In genomic region chr19:54017266-54017665, GRCh38 we compare ENCODE assay signal across 15 cellular contexts. TPM values are rescaled to one million over a fixed set of nuclear protein-coding genes. Genes with fewer than 3 reads are reported as not detected.
A peak's percentile ranks its signal among the peaks of the same experiment; 100 is the strongest.
DNase-seq lines count a peak whose midpoint lies in the region; ATAC-seq and TF ChIP-seq lines count a peak whose summit lies in the region.
"Had no signal": no experiment of that assay in that cellular context is flagged by ENCODE, and none has a peak within 500 bp of the region (broad histone marks: within the 10 kb centered on the region; RNA-seq: fewer than 3 reads in every experiment).

No MANE protein-coding gene starts in this region.

- H3K27me3 Mint-ChIP-seq in Calu3 (ENCODE audit: unreplicated experiment): no peaks in the 10 kb centered on the region
- H3K27me3 Mint-ChIP-seq in activated T-cell treated with anti-CD3 and anti-CD28 coated beads, Interleukin-2, amount 50 U/mL, for 72 hours (ENCODE audit: low read depth): peaks cover 28% of the 10 kb centered on the region

- peaks cover 66% of the 10 kb centered on the region for H3K36me3 Mint-ChIP-seq in Calu3 (ENCODE audit: insufficient read depth, unreplicated experiment)
- no peaks in the 10 kb centered on the region for H3K36me3 Mint-ChIP-seq in activated T-cell treated with anti-CD3 and anti-CD28 coated beads, Interleukin-2, amount 50 U/mL, for 72 hours (ENCODE audit: insufficient read depth in 2 of 2)

- peaks cover 6% of the 10 kb centered on the region for H3K9me3 Mint-ChIP-seq in Calu3 (ENCODE audit: low read depth, unreplicated experiment)
- no peaks in the 10 kb centered on the region for H3K9me3 Mint-ChIP-seq in activated T-cell treated with anti-CD3 and anti-CD28 coated beads, Interleukin-2, amount 50 U/mL, for 72 hours
- H3K9me3 Mint-ChIP-seq: activated CD4-positive, alpha-beta memory T cell treated with anti-CD3 and anti-CD28 coated beads, Interleukin-2, amount 10 ng/mL, durations not matched to agents 7 days and 5 days; neural crest cell had no signal

- no peak for TF ChIP-seq CTCF in Calu3 (IDR thresholded peaks at IDR 0.05; ENCODE audit: unreplicated experiment)

- intact Hi-C loops in Calu3 (cut with micrococcal nuclease; ENCODE audit: unreplicated experiment): no loop called here

- ATAC-seq in GM19397 (IDR thresholded peaks at IDR 0.05; ENCODE audit: unreplicated experiment) (no peak), GM21619 (IDR thresholded peaks at IDR 0.05; ENCODE audit: unreplicated experiment) (no peak)
- no peak for ATAC-seq in activated T-cell treated with anti-CD3 and anti-CD28 coated beads, Interleukin-2, amount 50 U/mL, for 72 hours (replicated peaks in 1 of 2)

- H3K27ac Mint-ChIP-seq in Calu3 (ENCODE audit: unreplicated experiment): peak overlapping the region; percentile 96
- no peak overlapping the region for H3K27ac Mint-ChIP-seq in activated T-cell treated with anti-CD3 and anti-CD28 coated beads, Interleukin-2, amount 50 U/mL, for 72 hours
- H3K27ac Mint-ChIP-seq: activated CD4-positive, alpha-beta memory T cell treated with anti-CD3 and anti-CD28 coated beads, Interleukin-2, amount 10 ng/mL, durations not matched to agents 7 days and 5 days; CD4-positive, CD25-positive, alpha-beta regulatory T cell had no signal

- BruUV-seq in Calu3 (replicated peaks; lab: Mats Ljungman, UMichigan): no TSS peak

- CTCF ChIA-PET in Calu3 (lab: Charles Lee): interaction anchor here (0.6 to 0.7 kb wide), 2 partner anchors 11 to 151 kb away, joined by 3 to 5 read pairs; no protein-coding TSS in a partner anchor

- DNase-seq in Calu3 (no peak), HT-29 (ENCODE audit: low spot score) (peak; percentile 55), RPMI8226 (peak; percentile 69), hepatic stellate cell (ENCODE audit: low spot score) (peak; percentile 76), medulla oblongata (ENCODE audit: extremely low spot score) (no peak)
- DNase-seq in activated T-cell treated with anti-CD3 and anti-CD28 coated beads, Interleukin-2, amount 50 U/mL, for 72 hours: no peak
- DNase-seq: activated CD4-positive, alpha-beta memory T cell treated with anti-CD3 and anti-CD28 coated beads, Interleukin-2, amount 10 ng/mL, durations not matched to agents 7 days and 5 days; CD4-positive, CD25-positive, alpha-beta regulatory T cell; left ventricle myocardium inferior; NCI-H1048; NCI-H510A; SHP77 had no signal

- H3K4me3 Mint-ChIP-seq in Calu3 (ENCODE audit: low read depth, unreplicated experiment): no peak overlapping the region
- H3K4me3 Mint-ChIP-seq in activated T-cell treated with anti-CD3 and anti-CD28 coated beads, Interleukin-2, amount 50 U/mL, for 72 hours: no peak overlapping the region
- H3K4me3 Mint-ChIP-seq: activated CD4-positive, alpha-beta memory T cell treated with anti-CD3 and anti-CD28 coated beads, Interleukin-2, amount 10 ng/mL, durations not matched to agents 7 days and 5 days; CD4-positive, CD25-positive, alpha-beta regulatory T cell; neural crest cell had no signal

- peaks cover 56% of the 10 kb centered on the region for H3K4me1 Mint-ChIP-seq in Calu3 (ENCODE audit: low read depth, unreplicated experiment)
- peaks cover 5% of the 10 kb centered on the region for H3K4me1 Mint-ChIP-seq in activated T-cell treated with anti-CD3 and anti-CD28 coated beads, Interleukin-2, amount 50 U/mL, for 72 hours (ENCODE audit: low read depth)
- H3K4me1 Mint-ChIP-seq: CD4-positive, CD25-positive, alpha-beta regulatory T cell had no signal

RNA-seq across cellular contexts. Expression of gene CACNG6, which starts 25.8 kb away (rescaled TPM):
- total RNA-seq in Calu3 (2022): 137 and 144 TPM in 2 replicates
- total RNA-seq in HT-29 (2014; rRNA removed; shearing (Covaris generic)): 0.99 and 2.3 TPM in 2 replicates
- total RNA-seq in activated T-cell treated with anti-CD3 and anti-CD28 coated beads, Interleukin-2, amount 50 U/mL, for 72 hours: not detected
- total RNA-seq: activated CD4-positive, alpha-beta memory T cell treated with anti-CD3 and anti-CD28 coated beads, Interleukin-2, amount 10 ng/mL, durations not matched to agents 7 days and 5 days; CD4-positive, CD25-positive, alpha-beta regulatory T cell; left ventricle myocardium inferior had no signal

RNA-seq across cellular contexts. Expression of gene VSTM1, which starts 46.4 kb away (rescaled TPM):
- total RNA-seq in Calu3 (2022): not detected in 2 replicates
- total RNA-seq in HT-29 (2014; rRNA removed; shearing (Covaris generic)): not detected in 2 replicates
- total RNA-seq in activated T-cell treated with anti-CD3 and anti-CD28 coated beads, Interleukin-2, amount 50 U/mL, for 72 hours: not detected
- total RNA-seq: activated CD4-positive, alpha-beta memory T cell treated with anti-CD3 and anti-CD28 coated beads, Interleukin-2, amount 10 ng/mL, durations not matched to agents 7 days and 5 days; CD4-positive, CD25-positive, alpha-beta regulatory T cell; left ventricle myocardium inferior; neural crest cell had no signal

RNA-seq across cellular contexts. Expression of gene CACNG8, which starts 54.5 kb away (rescaled TPM):
- total RNA-seq in Calu3 (2022): 13.4 and 19.0 TPM in 2 replicates
- 0.10 and 0.86 TPM in 2 replicates for total RNA-seq in HT-29 (2014; rRNA removed; shearing (Covaris generic))
- total RNA-seq in activated T-cell treated with anti-CD3 and anti-CD28 coated beads, Interleukin-2, amount 50 U/mL, for 72 hours: under 1 TPM in 1 of 2 donors, not detected in 1; 0.02 TPM
- total RNA-seq: CD4-positive, CD25-positive, alpha-beta regulatory T cell had no signal

Comparison
In these comparisons a context has a peak if more than half of its experiments do, and no peak if none do; other contexts are left out.
1. DNase-seq: peak in HT-29 (single experiment), RPMI8226 (single experiment) and hepatic stellate cell (single experiment); none in Calu3 (single experiment), medulla oblongata (single experiment) and activated T-cell treated with anti-CD3 and anti-CD28 coated beads, Interleukin-2, amount 50 U/mL, for 72 hours (0 of 2).
2. RNA of gene CACNG6, which starts 25.8 kb away (total RNA-seq): 137 to 144 TPM in Calu3; 0.99 to 2.3 TPM in HT-29 and not detected in activated T-cell treated with anti-CD3 and anti-CD28 coated beads, Interleukin-2, amount 50 U/mL, for 72 hours; every median in the first group is over 10 times any median in the second.